Comparison of ENCODE assay signal across 8 cellular contexts in the genomic region with DNA sequence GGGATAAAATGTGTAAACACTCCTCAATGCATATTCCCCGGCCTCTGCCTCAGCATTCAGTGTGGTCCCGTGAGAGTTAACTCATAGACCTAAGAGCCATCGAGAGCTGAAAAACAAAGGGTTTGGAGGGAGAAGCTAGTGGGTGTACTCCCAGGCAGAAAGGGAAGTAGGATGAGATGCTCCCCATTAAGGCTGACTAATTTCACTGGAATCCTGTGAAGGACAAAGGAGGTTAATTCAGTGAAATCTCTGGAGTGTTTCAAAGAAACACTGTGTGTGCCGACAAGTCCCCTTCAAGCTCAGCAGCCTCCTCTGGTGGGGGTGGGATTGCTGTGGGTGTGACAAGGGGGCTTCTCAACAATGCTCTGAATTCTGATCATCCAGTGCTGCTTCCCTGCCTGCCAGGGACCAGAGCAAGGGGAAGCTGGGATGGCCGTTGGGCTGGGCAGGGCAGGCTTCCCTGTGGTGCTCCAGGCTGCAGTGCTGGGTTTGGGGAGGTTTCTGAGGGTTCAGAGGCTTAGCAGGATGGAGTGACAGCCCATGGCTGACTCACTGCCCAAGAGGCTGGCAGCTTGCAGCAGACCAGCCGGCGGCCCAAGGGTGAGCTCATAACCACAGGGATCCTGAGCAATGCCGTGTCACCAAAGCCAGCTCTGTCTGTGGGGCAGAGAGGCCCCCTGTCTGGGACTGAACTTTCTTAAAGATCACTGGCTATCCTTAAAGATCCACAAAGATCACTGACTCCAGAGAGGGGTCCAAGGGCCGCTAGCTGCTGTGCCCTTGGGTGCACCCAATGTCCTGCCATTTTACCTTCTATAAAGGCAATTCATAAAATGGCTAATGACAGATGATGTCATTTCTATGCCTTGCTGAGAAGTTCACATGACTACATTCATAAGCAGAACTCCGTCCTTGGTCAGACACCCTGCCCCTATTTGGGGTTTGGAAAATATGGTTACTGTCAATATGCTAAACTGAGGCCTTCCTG.
DNase-seq lines count a peak whose midpoint lies in the region; ATAC-seq and TF ChIP-seq lines count a peak whose summit lies in the region.

No MANE protein-coding gene starts in this region.

- DNase-seq in GM23248: peak; percentile 99
- peak; percentile 78 for DNase-seq in NCI-H460 (ENCODE audit: extremely low read depth, low read depth)
- peak; percentile 87 for DNase-seq in dermis blood vessel endothelial cell
- no peak for DNase-seq in sigmoid colon
- DNase-seq in globus pallidus (ENCODE audit: low spot score): no peak
- no peak for DNase-seq in G401 (ENCODE audit: low spot score)

- peak overlapping the region; percentile 66 for H3K4me3 ChIP-seq in GM23248
- H3K4me3 ChIP-seq in sigmoid colon: no peak overlapping the region

- H3F3A ChIP-seq in GM23248 (ENCODE audit: insufficient read depth): peaks cover 34% of the 10 kb centered on the region

- H3K27me3 ChIP-seq in GM23248 (replicated peaks; ENCODE audit: insufficient read depth) (no peaks in the 10 kb centered on the region), sigmoid colon (peaks cover 0 to 3% (median 0%) of the 10 kb centered on the region in 3 donors)

- peak overlapping the region; percentile 83 for H3K4me2 ChIP-seq in GM23248 (ENCODE audit: unreplicated experiment)

- no peak for ATAC-seq in HG03095 (IDR thresholded peaks at IDR 0.05; ENCODE audit: unreplicated experiment)
- ATAC-seq in HG03460 (IDR thresholded peaks at IDR 0.05; ENCODE audit: unreplicated experiment): no peak

- H2AFZ ChIP-seq in GM23248: peak overlapping the region; percentile 63

- intact Hi-C loops in sigmoid colon (cut with DNase I): loop anchor here (10.0 kb wide), 1 partner anchor 248 kb away; a partner anchor contains a TSS

- no peak for TF ChIP-seq POLR2A in sigmoid colon (IDR thresholded peaks at IDR 0.05)

- H3K4me1 ChIP-seq in GM23248 (ENCODE audit: insufficient read depth): peaks cover 39% of the 10 kb centered on the region
- H3K4me1 ChIP-seq in sigmoid colon: peaks cover 0 to 3% (median 0%) of the 10 kb centered on the region in 4 donors

- no peak for TF ChIP-seq CTCF in sigmoid colon (IDR thresholded peaks at IDR 0.05)

- H3K9me2 ChIP-seq in GM23248 (ENCODE audit: insufficient read depth): no peaks in the 10 kb centered on the region

- H3K36me3 ChIP-seq in GM23248 (ENCODE audit: low read depth): no peaks in the 10 kb centered on the region
- H3K36me3 ChIP-seq in sigmoid colon: no peaks in the 10 kb centered on the region

- H3K27ac ChIP-seq in GM23248 (peak overlapping the region; percentile 100), sigmoid colon (peak overlapping the region in 3 of 4 donors; percentile 11 to 34 (median 32))

- H3K79me2 ChIP-seq in GM23248 (ENCODE audit: insufficient read depth): no peaks in the 10 kb centered on the region

- WGBS in GM23248 (ENCODE audit: low coverage in 1 of 2, low lambda C conversion rate in 2 of 2, missing lambda C conversion rate in 2 of 2), 2 experiments: 1% methylated on average over 9 to 10 of the region's 10 CpGs
- 83 to 89% methylated on average over 10 of the region's 10 CpGs for WGBS in sigmoid colon, 2 donors

- no peaks in the 10 kb centered on the region for H3K9me3 ChIP-seq in GM23248 (ENCODE audit: low read depth)
- H3K9me3 ChIP-seq in sigmoid colon: no peaks in the 10 kb centered on the region

- TF ChIP-seq EP300 in sigmoid colon (IDR thresholded peaks at IDR 0.05): no peak

- in situ Hi-C loops in GM23248 (cut with MboI): no loop called here
- in situ Hi-C loops in G401 (cut with HindIII; ENCODE audit: low sequenced_read_pairs): no loop called here

- no peaks in the 10 kb centered on the region for H4K20me1 ChIP-seq in GM23248 (ENCODE audit: insufficient read depth)

- peak overlapping the region; percentile 90 for H3K9ac ChIP-seq in GM23248

Comparison
In these comparisons a context has a peak if more than half of its experiments do, and no peak if none do; other contexts are left out.
1. DNase-seq: peak in GM23248 (single experiment), NCI-H460 (single experiment) and dermis blood vessel endothelial cell (single experiment); none in sigmoid colon (single experiment), globus pallidus (single experiment) and G401 (single experiment).